Comparison of ENCODE assay signal across 22 cellular contexts in genomic region chr18:58870621-58871020, GRCh38. TPM values are rescaled to one million over a fixed set of nuclear protein-coding genes. Genes with fewer than 3 reads are reported as not detected.
DNase-seq lines count a peak whose midpoint lies in the region; ATAC-seq and TF ChIP-seq lines count a peak whose summit lies in the region.
"Had no signal": no experiment of that assay in that cellular context is flagged by ENCODE, and none has a peak within 500 bp of the region (broad histone marks: within the 10 kb centered on the region; RNA-seq: fewer than 3 reads in every experiment).

No MANE protein-coding gene starts in this region.

- H3K4me3 ChIP-seq in OCI-LY1 (ENCODE audit: low read depth, low read length, poor library complexity, severe bottlenecking) (no peak overlapping the region), thoracic aorta (peak overlapping the region; percentile 2), transverse colon (no peak overlapping the region)
- H3K4me3 ChIP-seq: ovary, right lobe of liver had no signal

- no peaks in the 10 kb centered on the region for H3K9me3 Mint-ChIP-seq in nephron
- no peaks in the 10 kb centered on the region for H3K9me3 Mint-ChIP-seq in activated T-cell treated with anti-CD3 and anti-CD28 coated beads, Interleukin-2, amount 50 U/mL, for 24 hours
- H3K9me3 Mint-ChIP-seq: activated B cell treated with CpG ODN at 0.5 μM for 24 hours; activated CD4-positive, alpha-beta memory T cell treated with anti-CD3 and anti-CD28 coated beads for 36 hours; stimulated activated naive CD8-positive, alpha-beta T cell treated with anti-CD3 and anti-CD28 coated beads, Interleukin-15, Interleukin-2, amounts not matched to agents 100 ng/mL and 50 ng/mL, for 24 hours had no signal

- H3K9ac ChIP-seq in OCI-LY1 (ENCODE audit: low read length) = no peak overlapping the region

- peak overlapping the region; percentile 75 to 92 (median 86) for H3K27ac Mint-ChIP-seq in nephron
- H3K27ac Mint-ChIP-seq in activated T-cell treated with anti-CD3 and anti-CD28 coated beads, Interleukin-2, amount 50 U/mL, for 24 hours = no peak overlapping the region
- H3K27ac Mint-ChIP-seq: activated CD4-positive, alpha-beta memory T cell treated with anti-CD3 and anti-CD28 coated beads for 36 hours; stimulated activated naive CD8-positive, alpha-beta T cell treated with anti-CD3 and anti-CD28 coated beads, Interleukin-15, Interleukin-2, amounts not matched to agents 100 ng/mL and 50 ng/mL, for 24 hours had no signal

- no peaks in the 10 kb centered on the region for H3K27me3 ChIP-seq in OCI-LY1 (ENCODE audit: insufficient read depth, low read length)
- H3K27me3 ChIP-seq in thoracic aorta (replicated peaks; ENCODE audit: insufficient read depth) = no peaks in the 10 kb centered on the region
- no peaks in the 10 kb centered on the region for H3K27me3 ChIP-seq in transverse colon
- H3K27me3 ChIP-seq: ovary, right lobe of liver had no signal

- H3K27ac ChIP-seq in OCI-LY1 (ENCODE audit: low read depth, low read length, poor library complexity, severe bottlenecking) (peak overlapping the region; percentile 67), caudate nucleus (ENCODE audit: low read depth, low read length) (peak overlapping the region; percentile 67), thoracic aorta (peak overlapping the region; percentile 54 to 65), transverse colon (no peak overlapping the region)
- H3K27ac ChIP-seq: ovary, right lobe of liver had no signal

- peaks cover 90% of the 10 kb centered on the region for H3K36me3 Mint-ChIP-seq in nephron (ENCODE audit: low read depth)
- peaks cover 2% of the 10 kb centered on the region for H3K36me3 Mint-ChIP-seq in activated T-cell treated with anti-CD3 and anti-CD28 coated beads, Interleukin-2, amount 50 U/mL, for 24 hours (ENCODE audit: low read depth)
- H3K36me3 Mint-ChIP-seq: activated CD4-positive, alpha-beta memory T cell treated with anti-CD3 and anti-CD28 coated beads for 36 hours had no signal

- peaks cover 54% of the 10 kb centered on the region for H3K4me1 Mint-ChIP-seq in nephron
- no peaks in the 10 kb centered on the region for H3K4me1 Mint-ChIP-seq in activated T-cell treated with anti-CD3 and anti-CD28 coated beads, Interleukin-2, amount 50 U/mL, for 24 hours (ENCODE audit: low read depth)

- DNase-seq in caudate nucleus (lab: John Stamatoyannopoulos, UW) (peak in 5 of 61 donors; percentile 14 to 27 (median 24)), thoracic aorta (ENCODE audit: low spot score) (no peak), transverse colon (no peak), putamen (ENCODE audit: low spot score) (no peak), NCI-H2029 (lab: John Stamatoyannopoulos, UW) (no peak)
- no peak for DNase-seq in activated T-cell treated with anti-CD3 and anti-CD28 coated beads, Interleukin-2, amount 50 U/mL, for 24 hours
- DNase-seq: activated B cell treated with CpG ODN at 0.5 μM for 24 hours; activated CD4-positive, alpha-beta memory T cell treated with anti-CD3 and anti-CD28 coated beads for 36 hours; activated naive CD4-positive, alpha-beta T cell; AML-193; amniotic stem cell; DND-41; H7; NCI-H2081; NCI-H510A treated with DMSO at 0.1 percent for 48 hours; NK-92 treated with Interleukin-12 subunit alpha and Interleukin-12 subunit beta, amount 100 ng/mL, for 24 hours; ovary; right lobe of liver; T-helper 9 cell had no signal

- H3K27me3 Mint-ChIP-seq in nephron (ENCODE audit: low read depth) = no peaks in the 10 kb centered on the region
- H3K27me3 Mint-ChIP-seq in activated T-cell treated with anti-CD3 and anti-CD28 coated beads, Interleukin-2, amount 50 U/mL, for 24 hours = peaks cover 54% of the 10 kb centered on the region
- H3K27me3 Mint-ChIP-seq: activated B cell treated with CpG ODN at 0.5 μM for 24 hours had no signal

- no peaks in the 10 kb centered on the region for H3K9me2 ChIP-seq in OCI-LY1 (ENCODE audit: low read depth, low read length)

- H4K20me1 ChIP-seq in OCI-LY1 (ENCODE audit: insufficient read depth, low read length) = no peaks in the 10 kb centered on the region

- H2AFZ ChIP-seq in OCI-LY1 (ENCODE audit: low read length) = no peak overlapping the region

- H3K4me1 ChIP-seq in OCI-LY1 (ENCODE audit: insufficient read depth, low read length, severe bottlenecking) (peaks cover 61% of the 10 kb centered on the region), thoracic aorta (ENCODE audit: control insufficient read depth in 1 of 2, low read depth in 2 of 2) (peaks cover 34 to 91% of the 10 kb centered on the region in 2 donors), transverse colon (peaks cover 0 to 20% (median 12%) of the 10 kb centered on the region in 4 donors)
- H3K4me1 ChIP-seq: right lobe of liver had no signal

- no peaks in the 10 kb centered on the region for H3F3A ChIP-seq in OCI-LY1 (ENCODE audit: insufficient read depth, low read length)

- 96 to 100% methylated on average over 2 of the region's 2 CpGs for WGBS in transverse colon (ENCODE audit: low coverage in 1 of 2), 2 donors

- H3K79me2 ChIP-seq in OCI-LY1 (ENCODE audit: insufficient read depth, low read length) = peaks cover 8% of the 10 kb centered on the region; the same call in 1 of the 2 replicates

- H3K9me3 ChIP-seq in OCI-LY1 (ENCODE audit: low read length) = 0 out of 2 replicates have a peak, but pooled peaks cover 4% of the 10 kb centered on the region
- H3K9me3 ChIP-seq in thoracic aorta = no peaks in the 10 kb centered on the region
- no peaks in the 10 kb centered on the region for H3K9me3 ChIP-seq in transverse colon
- H3K9me3 ChIP-seq: ovary, right lobe of liver had no signal

- no peak for ATAC-seq in thoracic aorta (ENCODE audit: insufficient number of reproducible peaks, low FRiP score, low read depth)
- ATAC-seq: right lobe of liver had no signal

- TF ChIP-seq EP300 in transverse colon (IDR thresholded peaks at IDR 0.05; ENCODE audit: low read depth) = no peak

- TF ChIP-seq POLR2A in transverse colon (IDR thresholded peaks at IDR 0.05) = no peak

- TF ChIP-seq CTCF in OCI-LY1 (IDR thresholded peaks at IDR 0.05; ENCODE audit: low read length) (no peak), nephron (IDR thresholded peaks at IDR 0.05; ENCODE audit: unreplicated experiment in 3 of 3) (no peak), thoracic aorta (IDR thresholded peaks at IDR 0.05) (no peak), transverse colon (IDR thresholded peaks at IDR 0.05) (no peak)

- H3K4me2 ChIP-seq in OCI-LY1 (ENCODE audit: low read length) = no peak overlapping the region

- H3K4me3 Mint-ChIP-seq in nephron = no peak overlapping the region
- no peak overlapping the region for H3K4me3 Mint-ChIP-seq in activated T-cell treated with anti-CD3 and anti-CD28 coated beads, Interleukin-2, amount 50 U/mL, for 24 hours
- H3K4me3 Mint-ChIP-seq: activated B cell treated with CpG ODN at 0.5 μM for 24 hours; activated CD4-positive, alpha-beta memory T cell treated with anti-CD3 and anti-CD28 coated beads for 36 hours; stimulated activated naive CD8-positive, alpha-beta T cell treated with anti-CD3 and anti-CD28 coated beads, Interleukin-15, Interleukin-2, amounts not matched to agents 100 ng/mL and 50 ng/mL, for 24 hours had no signal

- peaks cover 91% of the 10 kb centered on the region for H3K36me3 ChIP-seq in OCI-LY1 (ENCODE audit: insufficient read depth, low read length)
- peaks cover 5% of the 10 kb centered on the region for H3K36me3 ChIP-seq in thoracic aorta
- H3K36me3 ChIP-seq in transverse colon = no peaks in the 10 kb centered on the region
- H3K36me3 ChIP-seq: ovary, right lobe of liver had no signal

- in situ Hi-C loops in transverse colon (cut with MboI; ENCODE audit: low pct_ligation_motif_present in 1 of 4, low pct_unique_long_range_greater_than_20kb in 1 of 4, low sequenced_read_pairs in 3 of 4) = no loop called here

- intact Hi-C loops in transverse colon (cut with DNase I; ENCODE audit: low total_unique reads) = no loop called here

RNA-seq across cellular contexts. Expression of gene ZNF532, which starts 5.9 kb away (rescaled TPM):
- total RNA-seq in thoracic aorta (100 to 1,000 TPM; 133 to 211 TPM), transverse colon (10 to 100 TPM; 16.2 to 26.9 (median 22.7) TPM)

Comparison
In these comparisons a context has a peak if more than half of its experiments do, and no peak if none do; other contexts are left out.
1. H3K27ac ChIP-seq: peak in OCI-LY1 (single experiment), caudate nucleus (single experiment) and thoracic aorta (2 of 2); none in transverse colon (0 of 4).
2. RNA of gene ZNF532, which starts 5.9 kb away (total RNA-seq): 133 to 211 TPM in thoracic aorta; 16.2 to 26.9 TPM in transverse colon; every median in the first group is over 4 times any median in the second.